In genomic region chr6:27890351-27891299, GRCh38 we compare ENCODE assay signal across 8 cellular contexts. TPM values are rescaled to one million over a fixed set of nuclear protein-coding genes. Genes with fewer than 3 reads are reported as not detected.
A peak's percentile ranks its signal among the peaks of the same experiment; 100 is the strongest.
DNase-seq lines count a peak whose midpoint lies in the region; ATAC-seq and TF ChIP-seq lines count a peak whose summit lies in the region.

No MANE protein-coding gene starts in this region.

- H3K9me3 ChIP-seq in neural cell (ENCODE audit: low read length): no peaks in the 10 kb centered on the region
- H3K9me3 ChIP-seq in aorta (ENCODE audit: control insufficient read depth, low read length): no peaks in the 10 kb centered on the region

- TF ChIP-seq CTCF in neural cell (IDR thresholded peaks at IDR 0.05; ENCODE audit: poor library complexity, severe bottlenecking): peak; percentile 50

- TF ChIP-seq RAD21 in neural cell (conservative IDR thresholded peaks at IDR 0.05): peak; percentile 58

- H4K20me1 ChIP-seq in neural cell (ENCODE audit: insufficient read depth): peaks cover 3% of the 10 kb centered on the region

- peak overlapping the region; percentile 81 for H3K4me3 ChIP-seq in neural cell (ENCODE audit: low read length)
- H3K4me3 ChIP-seq in aorta (ENCODE audit: low read length in 2 of 2): peak overlapping the region; percentile 1

- no peaks in the 10 kb centered on the region for H3K9me2 ChIP-seq in neural cell (ENCODE audit: insufficient read depth, low read length)

- TF ChIP-seq EP300 in neural cell (conservative IDR thresholded peaks at IDR 0.05; ENCODE audit: poor library complexity, severe bottlenecking): peak; percentile 49

- H2AFZ ChIP-seq in neural cell (ENCODE audit: low read depth, low read length): no peak overlapping the region

- no peaks in the 10 kb centered on the region for H3K36me3 ChIP-seq in neural cell (ENCODE audit: insufficient read depth, low read length)
- no peaks in the 10 kb centered on the region for H3K36me3 ChIP-seq in aorta (ENCODE audit: control insufficient read depth in 1 of 2, insufficient read depth in 2 of 2, low read length in 1 of 2)

- no peaks in the 10 kb centered on the region for H3K79me2 ChIP-seq in neural cell (replicated peaks; ENCODE audit: insufficient read depth, low read length)

- peak overlapping the region; percentile 80 for H3K9ac ChIP-seq in neural cell (ENCODE audit: low read length)

- H3K4me2 ChIP-seq in neural cell (ENCODE audit: low read length): peak overlapping the region; percentile 64

- H3K4me1 ChIP-seq in aorta (ENCODE audit: control insufficient read depth in 1 of 2, insufficient read depth in 2 of 2, low read length in 2 of 2): no peaks in the 10 kb centered on the region

- WGBS in aorta, 2 donors: 7 to 8% methylated on average over 57 of the region's 57 CpGs

- ATAC-seq in GM18861 (IDR thresholded peaks at IDR 0.05; ENCODE audit: unreplicated experiment): peak; percentile 44
- peak; percentile 44 for ATAC-seq in HG03045 (IDR thresholded peaks at IDR 0.05; ENCODE audit: unreplicated experiment)
- peak; percentile 68 for ATAC-seq in esophagus mucosa
- ATAC-seq in aorta (ENCODE audit: low FRiP score): no peak

- H3K27ac ChIP-seq in neural cell (ENCODE audit: low read length) (peak overlapping the region; percentile 91), aorta (ENCODE audit: low read depth in 1 of 2, low read length in 2 of 2) (no peak overlapping the region)

- DNase-seq in AG08395 (ENCODE audit: low spot score) (peak; percentile 84), NOMO-1 treated with DMSO at 0.1 percent for 48 hours (lab: John Stamatoyannopoulos, UW; ENCODE audit: unreplicated experiment) (peak; percentile 93), aorta (peak in 1 of 2 donors; percentile 73)
- DNase-seq in activated T-cell treated with anti-CD3 and anti-CD28 coated beads, Interleukin-2, amount 50 U/mL, for 1 hour: peak; percentile 74

- H3K27me3 ChIP-seq in neural cell (ENCODE audit: insufficient read depth, low read depth, low read length): no peaks in the 10 kb centered on the region
- H3K27me3 ChIP-seq in aorta (ENCODE audit: control insufficient read depth in 1 of 2, insufficient read depth in 2 of 2, low read length in 1 of 2): peaks cover 0 to 6% of the 10 kb centered on the region in 2 donors

- H3F3A ChIP-seq in neural cell (ENCODE audit: insufficient read depth, low read length, poor library complexity, severe bottlenecking): peaks cover 24% of the 10 kb centered on the region

- intact Hi-C loops in aorta (cut with DNase I): loop anchor here in 1 of 2 donors (5.0 to 10.0 kb wide), 2 partner anchors 713 to 1094 kb away; no protein-coding TSS in a partner anchor

TF ChIP-seq in neural cell, 6 proteins besides CTCF, POLR2A, EP300 and RAD21:
- peak; percentile 82 for TF ChIP-seq MXI1 (conservative IDR thresholded peaks at IDR 0.05; ENCODE audit: poor library complexity, severe bottlenecking)
- TF ChIP-seq TAF1 (IDR thresholded peaks at IDR 0.05; ENCODE audit: low read depth): peak; percentile 95
- peak; percentile 62 for TF ChIP-seq SMC3 (conservative IDR thresholded peaks at IDR 0.05; ENCODE audit: poor library complexity)
- TF ChIP-seq EZH2 (IDR thresholded peaks at IDR 0.05; ENCODE audit: borderline replicate concordance, insufficient read depth, low read length, poor library complexity, severe bottlenecking): no peak
- peak; percentile 100 for TF ChIP-seq POLR2AphosphoS5 (IDR thresholded peaks at IDR 0.05)
- TF ChIP-seq, protein P1, sequence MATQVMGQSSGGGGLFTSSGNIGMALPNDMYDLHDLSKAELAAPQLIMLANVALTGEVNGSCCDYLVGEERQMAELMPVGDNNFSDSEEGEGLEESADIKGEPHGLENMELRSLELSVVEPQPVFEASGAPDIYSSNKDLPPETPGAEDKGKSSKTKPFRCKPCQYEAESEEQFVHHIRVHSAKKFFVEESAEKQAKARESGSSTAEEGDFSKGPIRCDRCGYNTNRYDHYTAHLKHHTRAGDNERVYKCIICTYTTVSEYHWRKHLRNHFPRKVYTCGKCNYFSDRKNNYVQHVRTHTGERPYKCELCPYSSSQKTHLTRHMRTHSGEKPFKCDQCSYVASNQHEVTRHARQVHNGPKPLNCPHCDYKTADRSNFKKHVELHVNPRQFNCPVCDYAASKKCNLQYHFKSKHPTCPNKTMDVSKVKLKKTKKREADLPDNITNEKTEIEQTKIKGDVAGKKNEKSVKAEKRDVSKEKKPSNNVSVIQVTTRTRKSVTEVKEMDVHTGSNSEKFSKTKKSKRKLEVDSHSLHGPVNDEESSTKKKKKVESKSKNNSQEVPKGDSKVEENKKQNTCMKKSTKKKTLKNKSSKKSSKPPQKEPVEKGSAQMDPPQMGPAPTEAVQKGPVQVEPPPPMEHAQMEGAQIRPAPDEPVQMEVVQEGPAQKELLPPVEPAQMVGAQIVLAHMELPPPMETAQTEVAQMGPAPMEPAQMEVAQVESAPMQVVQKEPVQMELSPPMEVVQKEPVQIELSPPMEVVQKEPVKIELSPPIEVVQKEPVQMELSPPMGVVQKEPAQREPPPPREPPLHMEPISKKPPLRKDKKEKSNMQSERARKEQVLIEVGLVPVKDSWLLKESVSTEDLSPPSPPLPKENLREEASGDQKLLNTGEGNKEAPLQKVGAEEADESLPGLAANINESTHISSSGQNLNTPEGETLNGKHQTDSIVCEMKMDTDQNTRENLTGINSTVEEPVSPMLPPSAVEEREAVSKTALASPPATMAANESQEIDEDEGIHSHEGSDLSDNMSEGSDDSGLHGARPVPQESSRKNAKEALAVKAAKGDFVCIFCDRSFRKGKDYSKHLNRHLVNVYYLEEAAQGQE (IDR thresholded peaks at IDR 0.05; ENCODE audit: borderline replicate concordance): peak; percentile 93

RNA-seq across cellular contexts. Expression of gene OR2B2, which starts 21.6 kb away (rescaled TPM):
- total RNA-seq in esophagus mucosa: not detected
- not detected in 2 replicates for polyA plus RNA-seq in neural cell
- not detected in 2 replicates for polyA minus RNA-seq in neural cell
- not detected for total RNA-seq in aorta
- not detected for polyA plus RNA-seq in aorta
